ENCODE assay signal across 8 cellular contexts in the genomic region with DNA sequence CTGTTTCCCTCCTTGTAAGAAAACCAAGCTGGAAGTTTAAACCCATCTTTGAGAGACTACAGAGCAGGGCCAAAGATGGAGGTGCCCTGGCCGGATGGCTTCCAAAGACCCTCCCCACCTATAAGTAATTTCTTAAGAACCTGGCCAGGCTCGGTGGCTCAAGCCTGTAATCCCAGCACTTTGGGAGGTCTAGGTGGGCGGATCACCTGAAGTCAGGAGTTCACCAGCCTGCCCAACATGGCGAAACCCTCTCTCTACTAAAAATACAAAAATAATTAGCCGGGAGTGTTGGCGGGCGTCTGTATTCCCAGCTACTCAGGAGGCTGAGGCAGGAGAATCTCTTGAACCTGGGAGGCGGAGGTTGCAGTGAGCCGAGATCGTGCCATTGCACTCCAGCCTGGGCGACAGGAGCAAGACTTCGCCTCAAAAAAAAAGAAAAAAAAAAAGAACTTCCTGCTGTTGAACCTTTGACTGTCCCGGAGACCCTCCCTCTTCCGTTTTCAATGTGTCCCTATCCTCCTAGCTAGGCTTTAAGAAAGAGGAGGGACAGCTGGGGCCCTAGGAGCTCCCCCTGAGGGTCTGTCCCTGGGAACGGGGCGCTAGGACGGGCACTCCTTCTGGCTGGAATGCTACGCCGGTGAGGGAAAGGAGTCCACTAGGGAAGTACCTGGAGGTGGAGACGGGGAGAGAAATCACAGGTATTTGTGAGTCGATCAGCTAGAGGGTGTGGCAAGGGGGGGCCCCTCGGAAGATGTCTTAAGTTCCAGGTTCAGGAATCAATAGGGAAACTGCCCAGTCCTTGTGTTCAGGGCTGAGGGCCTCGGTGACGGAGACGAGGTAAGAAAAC. TPM values are rescaled to one million over a fixed set of nuclear protein-coding genes. Genes with fewer than 3 reads are reported as not detected.
DNase-seq lines count a peak whose midpoint lies in the region; ATAC-seq and TF ChIP-seq lines count a peak whose summit lies in the region.

No MANE protein-coding gene starts in this region.

- 12 to 18% (median 17%) methylated on average over 25 of the region's 25 CpGs for WGBS in ovary, 3 donors

- POLR2A ChIA-PET in WTC11 (lab: Charles Lee) = interaction anchor here (0.5 to 2.5 kb wide), 10 partner anchors 12 to 485 kb away, joined by 3 to 21 read pairs (median 4); a partner anchor contains a TSS

- H3K36me3 Mint-ChIP-seq in WTC11 = peaks cover 7% of the 10 kb centered on the region
- peaks cover 5% of the 10 kb centered on the region for H3K36me3 Mint-ChIP-seq in glutamatergic neuron (ENCODE audit: unreplicated experiment)

- H3K27me3 Mint-ChIP-seq in WTC11 (ENCODE audit: low read depth) (peaks cover 13% of the 10 kb centered on the region), glutamatergic neuron (ENCODE audit: unreplicated experiment) (peaks cover 18% of the 10 kb centered on the region)

- H3K9me3 ChIP-seq in ovary = no peaks in the 10 kb centered on the region

- H3K4me1 ChIP-seq in ovary (ENCODE audit: insufficient read depth) = peaks cover 3% of the 10 kb centered on the region

- H3K27ac ChIP-seq in ovary = peak overlapping the region; percentile 48 to 78

- H3K27ac Mint-ChIP-seq in WTC11 (peak overlapping the region; percentile 82), glutamatergic neuron (ENCODE audit: unreplicated experiment) (peak overlapping the region; percentile 95)

- TF ChIP-seq CTCF in WTC11 (IDR thresholded peaks at IDR 0.05) (no peak), glutamatergic neuron (IDR thresholded peaks at IDR 0.05; ENCODE audit: partially characterized antibody, unreplicated experiment) (no peak), ovary (IDR thresholded peaks at IDR 0.05) (no peak)

- H3K36me3 ChIP-seq in ovary = no peaks in the 10 kb centered on the region

- peak overlapping the region; percentile 88 for H3K4me3 Mint-ChIP-seq in WTC11
- peak overlapping the region; percentile 100 for H3K4me3 Mint-ChIP-seq in glutamatergic neuron (ENCODE audit: unreplicated experiment)

- no peaks in the 10 kb centered on the region for H3K27me3 ChIP-seq in ovary

- no peak for TF ChIP-seq EP300 in ovary (IDR thresholded peaks at IDR 0.05)

- H3K4me3 ChIP-seq in ovary = peak overlapping the region; percentile 42

- peaks cover 35% of the 10 kb centered on the region for H3K4me1 Mint-ChIP-seq in WTC11
- peaks cover 23% of the 10 kb centered on the region for H3K4me1 Mint-ChIP-seq in glutamatergic neuron (ENCODE audit: low read depth, unreplicated experiment)

- DNase-seq in stimulated activated naive CD4-positive, alpha-beta T cell (lab: John Stamatoyannopoulos, UW) = peak in 4 of 6 experiments; percentile 41 to 56 (median 49)
- no peak for DNase-seq in stimulated activated naive CD4-positive, alpha-beta T cell treated with Interleukin-2 at 50 U/mL for 16 hours (lab: John Stamatoyannopoulos, UW)
- DNase-seq in HT-29 (ENCODE audit: low spot score) = peak; percentile 67
- peak; percentile 77 for DNase-seq in WTC11 (ENCODE audit: low spot score)
- no peak for DNase-seq in glutamatergic neuron
- peak in 1 of 5 donors; percentile 52 for DNase-seq in ovary
- DNase-seq in NCI-H2196 (lab: John Stamatoyannopoulos, UW; ENCODE audit: unreplicated experiment) = no peak

- H3K9me3 Mint-ChIP-seq in WTC11 = peaks cover 9% of the 10 kb centered on the region
- peaks cover 17% of the 10 kb centered on the region for H3K9me3 Mint-ChIP-seq in glutamatergic neuron (ENCODE audit: unreplicated experiment)

- intact Hi-C loops in ovary (cut with DNase I) = loop anchor here in 2 of 4 donors (2.0 to 10.0 kb wide), 3 partner anchors 39 to 239 kb away; a partner anchor contains a TSS

- ATAC-seq in WTC11 = peak; percentile 72
- no peak for ATAC-seq in GM21367 (IDR thresholded peaks at IDR 0.05; ENCODE audit: unreplicated experiment)

- TF ChIP-seq POLR2A in ovary (IDR thresholded peaks at IDR 0.05) = no peak

- CTCF ChIA-PET in WTC11 (lab: Charles Lee) = interaction anchor here (0.7 to 4.4 kb wide), 28 partner anchors 11 to 1206 kb away, joined by 3 to 47 read pairs (median 7); a partner anchor contains a TSS

TF ChIP-seq in WTC11, 78 proteins besides CTCF, POLR2A, EP300 and RAD21:
- TF ChIP-seq, protein P1, sequence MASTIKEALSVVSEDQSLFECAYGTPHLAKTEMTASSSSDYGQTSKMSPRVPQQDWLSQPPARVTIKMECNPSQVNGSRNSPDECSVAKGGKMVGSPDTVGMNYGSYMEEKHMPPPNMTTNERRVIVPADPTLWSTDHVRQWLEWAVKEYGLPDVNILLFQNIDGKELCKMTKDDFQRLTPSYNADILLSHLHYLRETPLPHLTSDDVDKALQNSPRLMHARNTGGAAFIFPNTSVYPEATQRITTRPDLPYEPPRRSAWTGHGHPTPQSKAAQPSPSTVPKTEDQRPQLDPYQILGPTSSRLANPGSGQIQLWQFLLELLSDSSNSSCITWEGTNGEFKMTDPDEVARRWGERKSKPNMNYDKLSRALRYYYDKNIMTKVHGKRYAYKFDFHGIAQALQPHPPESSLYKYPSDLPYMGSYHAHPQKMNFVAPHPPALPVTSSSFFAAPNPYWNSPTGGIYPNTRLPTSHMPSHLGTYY (CRISPR knock-in tag; IDR thresholded peaks at IDR 0.05) = 0 out of 2 replicates have a peak, but pooled peaks have one; percentile 67
- TF ChIP-seq CREB1 (CRISPR knock-in tag; IDR thresholded peaks at IDR 0.05) = 0 out of 2 replicates have a peak, but pooled peaks have one; percentile 27
- TF ChIP-seq, protein P2, sequence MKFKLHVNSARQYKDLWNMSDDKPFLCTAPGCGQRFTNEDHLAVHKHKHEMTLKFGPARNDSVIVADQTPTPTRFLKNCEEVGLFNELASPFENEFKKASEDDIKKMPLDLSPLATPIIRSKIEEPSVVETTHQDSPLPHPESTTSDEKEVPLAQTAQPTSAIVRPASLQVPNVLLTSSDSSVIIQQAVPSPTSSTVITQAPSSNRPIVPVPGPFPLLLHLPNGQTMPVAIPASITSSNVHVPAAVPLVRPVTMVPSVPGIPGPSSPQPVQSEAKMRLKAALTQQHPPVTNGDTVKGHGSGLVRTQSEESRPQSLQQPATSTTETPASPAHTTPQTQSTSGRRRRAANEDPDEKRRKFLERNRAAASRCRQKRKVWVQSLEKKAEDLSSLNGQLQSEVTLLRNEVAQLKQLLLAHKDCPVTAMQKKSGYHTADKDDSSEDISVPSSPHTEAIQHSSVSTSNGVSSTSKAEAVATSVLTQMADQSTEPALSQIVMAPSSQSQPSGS (CRISPR knock-in tag; IDR thresholded peaks at IDR 0.05; ENCODE audit: borderline replicate concordance, low read depth) = no peak
- no peak for TF ChIP-seq EMX1 (CRISPR knock-in tag; IDR thresholded peaks at IDR 0.05)
- 0 out of 2 replicates have a peak, but pooled peaks have one; percentile 19 for TF ChIP-seq TEAD4 (CRISPR knock-in tag; IDR thresholded peaks at IDR 0.05)
TF ChIP-seq in WTC11: peak in this region for 3.

RNA-seq across cellular contexts. Expression of a gene that starts 4.8 kb away (rescaled TPM):
- total RNA-seq in HT-29 (2014; rRNA removed; shearing (Covaris generic)) = not detected in 2 replicates
- total RNA-seq in WTC11 (2021) (4.1 to 7.2 TPM (median 5.4 TPM) in 3 replicates), glutamatergic neuron (ENCODE audit: unreplicated experiment) (3.4 TPM), ovary (under 1 TPM in 4 of 7 donors, not detected in 3; 0.20 to 0.72 (median 0.56) TPM)
- under 1 TPM; 0.29 to 0.82 TPM for polyA plus RNA-seq in ovary

RNA-seq across cellular contexts. Expression of a gene that starts 11.9 kb away (rescaled TPM):
- 23,916 and 27,637 TPM in 2 replicates for total RNA-seq in HT-29 (2014; rRNA removed; shearing (Covaris generic))
- total RNA-seq in WTC11 (2021) (23,577 to 25,958 TPM (median 25,042 TPM) in 3 replicates), glutamatergic neuron (ENCODE audit: unreplicated experiment) (35,708 TPM), ovary (over 10,000 TPM in 5 of 7 donors, 1,000 to 10,000 TPM in 2; 3,031 to 27,726 (median 15,130) TPM)
- polyA plus RNA-seq in ovary = 100 to 1,000 TPM in 1 of 2 donors, not detected in 1; 126 TPM

RNA-seq across cellular contexts. Expression of a gene that starts 12.1 kb away (rescaled TPM):
- 19.7 and 19.9 TPM in 2 replicates for total RNA-seq in HT-29 (2014; rRNA removed; shearing (Covaris generic))
- total RNA-seq in WTC11 (2021) (10.8 to 14.7 TPM (median 14.1 TPM) in 3 replicates), glutamatergic neuron (ENCODE audit: unreplicated experiment) (32.5 TPM), ovary (10 to 100 TPM; 14.6 to 29.8 (median 19.1) TPM)
- 10 to 100 TPM; 15.0 to 17.8 TPM for polyA plus RNA-seq in ovary

RNA-seq across cellular contexts. Expression of a gene that starts 19.0 kb away (rescaled TPM):
- total RNA-seq in HT-29 (2014; rRNA removed; shearing (Covaris generic)) = 16.2 and 23.4 TPM in 2 replicates
- total RNA-seq in WTC11 (2021) (23.8 to 26.6 TPM (median 26.5 TPM) in 3 replicates), glutamatergic neuron (ENCODE audit: unreplicated experiment) (2.6 TPM), ovary (1 to 10 TPM in 2 of 7 donors, under 1 TPM in 5; 0.17 to 1.4 (median 0.58) TPM)
- polyA plus RNA-seq in ovary = under 1 TPM; 0.17 to 0.52 TPM

RNA-seq across cellular contexts. Expression of a gene that starts 27.7 kb away (rescaled TPM):
- 0.23 TPM in 1 of 2 replicates, not detected in the other for total RNA-seq in HT-29 (2014; rRNA removed; shearing (Covaris generic))
- 2.9 to 4.6 TPM (median 4.5 TPM) in 3 replicates for total RNA-seq in WTC11 (2021)
- 4.9 TPM for total RNA-seq in glutamatergic neuron (ENCODE audit: unreplicated experiment)
- total RNA-seq in ovary = 1 to 10 TPM in 5 of 7 donors, under 1 TPM in 2; 0.28 to 4.1 (median 1.2) TPM
- 1 to 10 TPM in 1 of 2 donors, under 1 TPM in 1; 0.98 to 3.8 TPM for polyA plus RNA-seq in ovary

Comparison
In these comparisons a context has a peak if more than half of its experiments do, and no peak if none do; other contexts are left out.
1. DNase-seq: peak in stimulated activated naive CD4-positive, alpha-beta T cell (4 of 6), HT-29 (single experiment) and WTC11 (single experiment); none in stimulated activated naive CD4-positive, alpha-beta T cell treated with Interleukin-2 at 50 U/mL for 16 hours (single experiment), glutamatergic neuron (single experiment) and NCI-H2196 (single experiment).